ENCODE assay signal across 25 cellular contexts in genomic region chr18:60624207-60624606, GRCh38.
"Had no signal": no experiment of that assay in that cellular context is flagged by ENCODE, and none has a peak within 500 bp of the region (broad histone marks: within the 10 kb centered on the region; RNA-seq: fewer than 3 reads in every experiment).

No MANE protein-coding gene starts in this region.

- H3K36me3 ChIP-seq: esophagus squamous epithelium, gastroesophageal sphincter, heart left ventricle, left ventricle myocardium inferior, lower lobe of right lung had no signal

- H3K4me3 ChIP-seq: coronary artery, esophagus squamous epithelium, gastroesophageal sphincter, heart left ventricle, hepatocyte, left ventricle myocardium inferior, lower lobe of right lung had no signal

- DNase-seq: dermis blood vessel endothelial cell; effector CD8-positive, alpha-beta T cell; effector memory CD8-positive, alpha-beta T cell; endodermal cell; erythroblast; esophagus squamous epithelium; foreskin keratinocyte; heart left ventricle; immature natural killer cell; islet precursor cell; kidney; kidney glomerular epithelial cell; left colon; left ventricle myocardium inferior; lower lobe of right lung; mesenchymal stem cell; midbrain; naive thymus-derived CD8-positive, alpha-beta T cell had no signal

- H3K4me2 ChIP-seq: hepatocyte had no signal

- H3K4me1 ChIP-seq: esophagus squamous epithelium, foreskin keratinocyte, gastroesophageal sphincter, heart left ventricle, left ventricle myocardium inferior, lower lobe of right lung had no signal

- H3K27me3 ChIP-seq: esophagus squamous epithelium, foreskin keratinocyte, heart left ventricle, hepatocyte had no signal

- H3K9me3 ChIP-seq: esophagus squamous epithelium, gastroesophageal sphincter, left ventricle myocardium inferior, lower lobe of right lung had no signal

- H3K27ac ChIP-seq: coronary artery, epithelial cell of prostate, esophagus squamous epithelium, foreskin keratinocyte, gastroesophageal sphincter, heart left ventricle, hepatocyte, left ventricle myocardium inferior, lower lobe of right lung had no signal

- H3K79me2 ChIP-seq: hepatocyte had no signal

- ATAC-seq: effector memory CD8-positive, alpha-beta T cell; esophagus mucosa; foreskin keratinocyte; gastroesophageal sphincter; heart left ventricle; left colon; left lobe of liver; lower lobe of right lung; naive thymus-derived CD8-positive, alpha-beta T cell had no signal

- FAIRE-seq: colon had no signal
